ENCODE assay signal across 7 cellular contexts in the genomic region with DNA sequence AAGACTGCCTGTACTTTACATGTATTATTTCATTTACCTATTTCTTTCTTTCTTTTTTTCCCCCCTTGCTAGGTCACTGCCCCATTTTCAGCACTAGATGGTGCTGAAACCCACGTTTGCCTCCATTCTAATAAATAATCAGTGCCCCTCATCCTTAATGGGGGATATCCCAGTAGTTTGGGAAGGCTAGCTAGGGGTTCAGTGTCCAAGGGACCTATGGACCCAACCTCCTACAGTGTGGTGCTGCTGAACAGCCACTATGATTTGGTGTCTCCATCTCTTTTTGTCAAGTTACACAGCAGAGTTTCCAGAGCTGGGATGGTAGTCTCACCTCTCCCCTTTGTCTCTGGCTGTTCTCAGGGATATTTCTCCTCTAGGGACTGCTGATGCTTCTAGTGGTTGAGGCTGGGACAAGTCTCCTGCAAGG. TPM values are rescaled to one million over a fixed set of nuclear protein-coding genes. Genes with fewer than 3 reads are reported as not detected.
A peak's percentile ranks its signal among the peaks of the same experiment; 100 is the strongest.
DNase-seq lines count a peak whose midpoint lies in the region; ATAC-seq and TF ChIP-seq lines count a peak whose summit lies in the region.

No MANE protein-coding gene starts in this region.

- TF ChIP-seq CTCF in astrocyte of the cerebellum (IDR thresholded peaks at IDR 0.05; ENCODE audit: low read depth, low read length, missing control alignments): peak; percentile 82

- H3K79me2 ChIP-seq in Karpas-422 (ENCODE audit: low read length) (no peaks in the 10 kb centered on the region), mesendoderm (ENCODE audit: control insufficient read depth, insufficient read depth, low read length) (no peaks in the 10 kb centered on the region)

- H2BK120ac ChIP-seq in mesendoderm (ENCODE audit: low read depth, low read length): no peak overlapping the region

- no peak overlapping the region for H3K23ac ChIP-seq in mesendoderm (ENCODE audit: low read length)

- ATAC-seq in HG02759 (IDR thresholded peaks at IDR 0.05; ENCODE audit: unreplicated experiment) (no peak), HG03354 (IDR thresholded peaks at IDR 0.05; ENCODE audit: poor library complexity, severe bottlenecking, unreplicated experiment) (no peak)

- H3K27ac ChIP-seq in Karpas-422 (ENCODE audit: low read length): no peak overlapping the region
- no peak overlapping the region for H3K27ac ChIP-seq in mesendoderm (ENCODE audit: low read depth, low read length)

- H3K9ac ChIP-seq in Karpas-422 (ENCODE audit: low read length) (no peak overlapping the region), mesendoderm (ENCODE audit: low read length) (no peak overlapping the region)

- no peak overlapping the region for H3K18ac ChIP-seq in mesendoderm (ENCODE audit: low read length)

- in situ Hi-C loops in astrocyte of the cerebellum (cut with HindIII; ENCODE audit: low sequenced_read_pairs): no loop called here

- no peak overlapping the region for H4K5ac ChIP-seq in mesendoderm (ENCODE audit: low read length)

- H3K27me3 ChIP-seq in Karpas-422 (ENCODE audit: low read length): no peaks in the 10 kb centered on the region
- H3K27me3 ChIP-seq in mesendoderm (ENCODE audit: insufficient read depth, low read length, poor library complexity): no peaks in the 10 kb centered on the region

- H2AK5ac ChIP-seq in mesendoderm (ENCODE audit: low read length): no peak overlapping the region

- H4K8ac ChIP-seq in mesendoderm (ENCODE audit: low read depth, low read length): no peak overlapping the region

- H2BK5ac ChIP-seq in mesendoderm (ENCODE audit: low read length): no peak overlapping the region

- no CpG with 5 or more reads among the region's 1 CpG for WGBS in mesendoderm (ENCODE audit: extremely low coverage, insufficient coverage, low lambda C conversion rate)

- H3K4me3 ChIP-seq in Karpas-422 (ENCODE audit: low read length) (no peak overlapping the region), astrocyte of the cerebellum (ENCODE audit: low read depth, low read length) (no peak overlapping the region), mesendoderm (ENCODE audit: low read length) (no peak overlapping the region)

- DNase-seq in EL (peak; percentile 36), Karpas-422 (peak; percentile 73), astrocyte of the cerebellum (ENCODE audit: low read depth) (no peak), mesendoderm (peak; percentile 47)
- no peak for DNase-seq in effector CD8-positive, alpha-beta T cell (lab: John Stamatoyannopoulos, UW)

- no peaks in the 10 kb centered on the region for H4K20me1 ChIP-seq in Karpas-422 (ENCODE audit: insufficient read depth, low read depth, low read length)

- no peak overlapping the region for H3K4ac ChIP-seq in mesendoderm (ENCODE audit: low read depth, low read length)

- H2BK15ac ChIP-seq in mesendoderm (replicated peaks; ENCODE audit: low read depth): no peak overlapping the region

- H3K4me1 ChIP-seq in Karpas-422 (ENCODE audit: low read length): no peaks in the 10 kb centered on the region
- no peaks in the 10 kb centered on the region for H3K4me1 ChIP-seq in mesendoderm (ENCODE audit: control insufficient read depth, low read depth, low read length)

- H3K56ac ChIP-seq in mesendoderm (ENCODE audit: low read length): no peak overlapping the region

- H2AFZ ChIP-seq in Karpas-422 (ENCODE audit: low read length): no peak overlapping the region

- H3K9me3 ChIP-seq in Karpas-422 (ENCODE audit: low read length): no peaks in the 10 kb centered on the region

- H3K4me2 ChIP-seq in Karpas-422 (ENCODE audit: low read depth, low read length, poor library complexity, severe bottlenecking): no peak overlapping the region
- no peak overlapping the region for H3K4me2 ChIP-seq in mesendoderm (ENCODE audit: low read length)

- no peaks in the 10 kb centered on the region for H3K9me2 ChIP-seq in Karpas-422 (replicated peaks; ENCODE audit: insufficient read depth, low read length)

- H3K36me3 ChIP-seq in Karpas-422 (ENCODE audit: insufficient read depth, low read length) (no peaks in the 10 kb centered on the region), mesendoderm (ENCODE audit: control insufficient read depth, insufficient read depth, low read length) (no peaks in the 10 kb centered on the region)

- H3K79me1 ChIP-seq in mesendoderm (ENCODE audit: low read length): no peaks in the 10 kb centered on the region

RNA-seq across cellular contexts. Expression of gene HCFC2, which starts 6.5 kb away (rescaled TPM):
- 9.6 and 17.2 TPM in 2 replicates for total RNA-seq in Karpas-422 (2014; rRNA removed; shearing (Covaris generic); ENCODE audit: low replicate concordance)
- 0.63 TPM for polyA plus RNA-seq in mesendoderm (2013, experiment 1 of 2)
- 0.53 TPM for polyA plus RNA-seq in mesendoderm (2013, experiment 2 of 2)

RNA-seq across cellular contexts. Expression of gene GLT8D2, which starts 7.8 kb away (rescaled TPM):
- total RNA-seq in Karpas-422 (2014; rRNA removed; shearing (Covaris generic); ENCODE audit: low replicate concordance): not detected in 2 replicates
- polyA plus RNA-seq in mesendoderm (2013, experiment 1 of 2): 2.2 TPM
- polyA plus RNA-seq in mesendoderm (2013, experiment 2 of 2): 2.2 TPM

Comparison
In these comparisons a context has a peak if more than half of its experiments do, and no peak if none do; other contexts are left out.
1. DNase-seq: peak in EL (single experiment), Karpas-422 (single experiment) and mesendoderm (single experiment); none in astrocyte of the cerebellum (single experiment) and effector CD8-positive, alpha-beta T cell (single experiment).